In genomic region chr17:39626671-39627169, GRCh38 we compare ENCODE assay signal across 10 cellular contexts. TPM values are rescaled to one million over a fixed set of nuclear protein-coding genes. Genes with fewer than 3 reads are reported as not detected.
A peak's percentile ranks its signal among the peaks of the same experiment; 100 is the strongest.
DNase-seq lines count a peak whose midpoint lies in the region; ATAC-seq and TF ChIP-seq lines count a peak whose summit lies in the region.
"Had no signal": no experiment of that assay in that cellular context is flagged by ENCODE, and none has a peak within 500 bp of the region (broad histone marks: within the 10 kb centered on the region; RNA-seq: fewer than 3 reads in every experiment).

Gene PPP1R1B, plus strand, starts transcription at chr17:39626952. Its CDS starts 441 bp downstream, at chr17:39627393.

- no peaks in the 10 kb centered on the region for H3K9me3 ChIP-seq in effector memory CD4-positive, alpha-beta T cell (ENCODE audit: control insufficient read depth, low read length)
- no peaks in the 10 kb centered on the region for H3K9me3 ChIP-seq in naive thymus-derived CD4-positive, alpha-beta T cell (ENCODE audit: control insufficient read depth in 2 of 3, low read length in 3 of 3)
- H3K9me3 ChIP-seq in vagina (no peaks in the 10 kb centered on the region), MM.1S (replicated peaks; ENCODE audit: insufficient read depth, low read length) (no peaks in the 10 kb centered on the region)

- POLR2A ChIA-PET in naive thymus-derived CD4-positive, alpha-beta T cell (lab: Charles Lee) = interaction anchor here (0.6 to 0.7 kb wide), 2 partner anchors 20 to 238 kb away, joined by 3 read pairs; no protein-coding TSS in a partner anchor

- intact Hi-C loops in naive thymus-derived CD4-positive, alpha-beta T cell (cut with micrococcal nuclease) = no loop called here
- intact Hi-C loops in vagina (cut with DNase I) = no loop called here

- H3F3A ChIP-seq in MM.1S (ENCODE audit: insufficient read depth, low read length) = peaks cover 10% of the 10 kb centered on the region; the same call in 1 of the 2 replicates

- H3K4me1 Mint-ChIP-seq in stimulated activated naive CD8-positive, alpha-beta T cell treated with anti-CD3 and anti-CD28 coated beads, Interleukin-15, Interleukin-2, amounts not matched to agents 100 ng/mL and 50 ng/mL, for 24 hours (ENCODE audit: low read depth) = peaks cover 31% of the 10 kb centered on the region
- H3K4me1 Mint-ChIP-seq in naive thymus-derived CD4-positive, alpha-beta T cell = peaks cover 12 to 40% (median 27%) of the 10 kb centered on the region in 7 donors

- no peaks in the 10 kb centered on the region for H3K36me3 Mint-ChIP-seq in stimulated activated naive CD8-positive, alpha-beta T cell treated with anti-CD3 and anti-CD28 coated beads, Interleukin-15, Interleukin-2, amounts not matched to agents 100 ng/mL and 50 ng/mL, for 24 hours (ENCODE audit: low read depth)
- no peaks in the 10 kb centered on the region for H3K36me3 Mint-ChIP-seq in naive thymus-derived CD4-positive, alpha-beta T cell

- H3K79me2 ChIP-seq in MM.1S (ENCODE audit: low read length) = no peaks in the 10 kb centered on the region

- CTCF ChIA-PET in naive thymus-derived CD4-positive, alpha-beta T cell (lab: Charles Lee) = interaction anchor here (1.0 to 8.9 kb wide), 3 partner anchors 9 to 156 kb away, joined by 3 to 104 read pairs (median 3); partner anchors contain the start of gene STARD3

- H3K27ac Mint-ChIP-seq in stimulated activated naive CD8-positive, alpha-beta T cell treated with anti-CD3 and anti-CD28 coated beads, Interleukin-15, Interleukin-2, amounts not matched to agents 100 ng/mL and 50 ng/mL, for 24 hours = no peak within 1 kb of the TSS
- H3K27ac Mint-ChIP-seq in naive thymus-derived CD4-positive, alpha-beta T cell = no peak within 1 kb of the TSS

- H3K4me3 Mint-ChIP-seq in stimulated activated naive CD8-positive, alpha-beta T cell treated with anti-CD3 and anti-CD28 coated beads, Interleukin-15, Interleukin-2, amounts not matched to agents 100 ng/mL and 50 ng/mL, for 24 hours = peak within 1 kb of the TSS; percentile 57
- H3K4me3 Mint-ChIP-seq in naive thymus-derived CD4-positive, alpha-beta T cell = peak within 1 kb of the TSS; percentile 1 to 77 (median 64)

- no peak within 1 kb of the TSS for H2AFZ ChIP-seq in MM.1S (ENCODE audit: low read length)

- H3K4me3 ChIP-seq in effector memory CD4-positive, alpha-beta T cell (ENCODE audit: insufficient read depth, low read depth, low read length, poor library complexity, severe bottlenecking) = peak within 1 kb of the TSS; percentile 23
- H3K4me3 ChIP-seq in naive thymus-derived CD4-positive, alpha-beta T cell (ENCODE audit: low read length) = peak within 1 kb of the TSS; percentile 17
- H3K4me3 ChIP-seq in vagina (peak within 1 kb of the TSS; percentile 34 to 42), MM.1S (ENCODE audit: low read length) (no peak within 1 kb of the TSS)

- H3K4me2 ChIP-seq in MM.1S (ENCODE audit: low read depth, low read length) = no peak within 1 kb of the TSS

- ATAC-seq in stimulated activated naive CD8-positive, alpha-beta T cell treated with anti-CD3 and anti-CD28 coated beads, Interleukin-15, Interleukin-2, amounts not matched to agents 100 U/mL and 50 U/mL, for 24 hours = no peak
- no peak for ATAC-seq in naive thymus-derived CD4-positive, alpha-beta T cell
- no peak for ATAC-seq in GM18868 (IDR thresholded peaks at IDR 0.05; ENCODE audit: unreplicated experiment)
- ATAC-seq: HCT116 had no signal

- TF ChIP-seq CTCF in vagina (IDR thresholded peaks at IDR 0.05) = no peak
- no peak for TF ChIP-seq CTCF in MM.1S (IDR thresholded peaks at IDR 0.05; ENCODE audit: low read length)

- no peak for DNase-seq in stimulated activated naive CD8-positive, alpha-beta T cell treated with anti-CD3 and anti-CD28 coated beads, Interleukin-15, Interleukin-2, amounts not matched to agents 100 U/mL and 50 U/mL, for 24 hours
- DNase-seq in effector memory CD4-positive, alpha-beta T cell = no peak
- no peak for DNase-seq in naive thymus-derived CD4-positive, alpha-beta T cell
- DNase-seq in vagina (ENCODE audit: extremely low spot score in 2 of 2) (no peak), GF-D8 (lab: John Stamatoyannopoulos, UW) (no peak), MM.1S (no peak)
- DNase-seq: NCI-H1092 treated with DMSO at 0.1 percent for 48 hours had no signal

- H3K36me3 ChIP-seq in effector memory CD4-positive, alpha-beta T cell (ENCODE audit: control insufficient read depth, insufficient read depth, low read length) = no peaks in the 10 kb centered on the region
- no peaks in the 10 kb centered on the region for H3K36me3 ChIP-seq in naive thymus-derived CD4-positive, alpha-beta T cell (ENCODE audit: control insufficient read depth in 2 of 3, insufficient read depth in 3 of 3, low read length in 3 of 3)
- H3K36me3 ChIP-seq in vagina (no peaks in the 10 kb centered on the region), MM.1S (replicated peaks; ENCODE audit: insufficient read depth, low read length) (no peaks in the 10 kb centered on the region)

- H3K27ac ChIP-seq in effector memory CD4-positive, alpha-beta T cell (ENCODE audit: insufficient read depth, low read length, poor library complexity, severe bottlenecking) = no peak within 1 kb of the TSS
- no peak within 1 kb of the TSS for H3K27ac ChIP-seq in naive thymus-derived CD4-positive, alpha-beta T cell (ENCODE audit: low read depth, low read length)
- H3K27ac ChIP-seq in vagina (peak within 1 kb of the TSS; percentile 7), MM.1S (ENCODE audit: low read length) (no peak within 1 kb of the TSS)

- peaks cover 31% of the 10 kb centered on the region for H3K27me3 ChIP-seq in effector memory CD4-positive, alpha-beta T cell (replicated peaks; ENCODE audit: control insufficient read depth, insufficient read depth, low read length, poor library complexity, severe bottlenecking)
- H3K27me3 ChIP-seq in naive thymus-derived CD4-positive, alpha-beta T cell (ENCODE audit: control insufficient read depth in 2 of 2, insufficient read depth in 2 of 2, low read length in 2 of 2) = peaks cover 3 to 4% of the 10 kb centered on the region in 2 donors
- H3K27me3 ChIP-seq in vagina (peaks cover 7% of the 10 kb centered on the region), MM.1S (replicated peaks; ENCODE audit: insufficient read depth, low read length) (peaks cover 41% of the 10 kb centered on the region)

- no peaks in the 10 kb centered on the region for H3K9me3 Mint-ChIP-seq in stimulated activated naive CD8-positive, alpha-beta T cell treated with anti-CD3 and anti-CD28 coated beads, Interleukin-15, Interleukin-2, amounts not matched to agents 100 ng/mL and 50 ng/mL, for 24 hours
- H3K9me3 Mint-ChIP-seq in naive thymus-derived CD4-positive, alpha-beta T cell = peaks cover 0 to 1% (median 0%) of the 10 kb centered on the region in 11 donors

- H4K20me1 ChIP-seq in MM.1S (ENCODE audit: insufficient read depth, low read length) = no peaks in the 10 kb centered on the region

- TF ChIP-seq POLR2A in vagina (IDR thresholded peaks at IDR 0.05) = no peak

- H3K9ac ChIP-seq in MM.1S (ENCODE audit: low read length) = no peak within 1 kb of the TSS

- peaks cover 46% of the 10 kb centered on the region for H3K27me3 Mint-ChIP-seq in stimulated activated naive CD8-positive, alpha-beta T cell treated with anti-CD3 and anti-CD28 coated beads, Interleukin-15, Interleukin-2, amounts not matched to agents 100 ng/mL and 50 ng/mL, for 24 hours
- peaks cover 10 to 73% (median 32%) of the 10 kb centered on the region in 5 donors for H3K27me3 Mint-ChIP-seq in naive thymus-derived CD4-positive, alpha-beta T cell

- peaks cover 21% of the 10 kb centered on the region for H3K4me1 ChIP-seq in effector memory CD4-positive, alpha-beta T cell (ENCODE audit: control insufficient read depth, insufficient read depth, low read length, poor library complexity, severe bottlenecking)
- H3K4me1 ChIP-seq in naive thymus-derived CD4-positive, alpha-beta T cell (ENCODE audit: control insufficient read depth in 2 of 2, insufficient read depth in 2 of 2, low read length in 2 of 2) = peaks cover 6 to 17% of the 10 kb centered on the region in 2 donors
- H3K4me1 ChIP-seq in vagina (peaks cover 19% of the 10 kb centered on the region), MM.1S (ENCODE audit: low read length) (peaks cover 16% of the 10 kb centered on the region)

- no peaks in the 10 kb centered on the region for H3K9me2 ChIP-seq in MM.1S (replicated peaks; ENCODE audit: insufficient read depth, low read length)

RNA-seq across cellular contexts. Expression of gene PPP1R1B, which starts in this region (rescaled TPM):
- total RNA-seq in naive thymus-derived CD4-positive, alpha-beta T cell = not detected
- not detected for polyA plus RNA-seq in naive thymus-derived CD4-positive, alpha-beta T cell
- 9.3 TPM for total RNA-seq in vagina
